10 cellular contexts compared by ENCODE assay signal in genomic region chr1:27887215-27888035, GRCh38. TPM values are rescaled to one million over a fixed set of nuclear protein-coding genes. Genes with fewer than 3 reads are reported as not detected.
DNase-seq lines count a peak whose midpoint lies in the region; ATAC-seq, FAIRE-seq and TF ChIP-seq lines count a peak whose summit lies in the region.
"Had no signal": no experiment of that assay in that cellular context is flagged by ENCODE, and none has a peak within 500 bp of the region (broad histone marks: within the 10 kb centered on the region; RNA-seq: fewer than 3 reads in every experiment).

No MANE protein-coding gene starts in this region.

- peaks cover 2% of the 10 kb centered on the region for H3K27me3 Mint-ChIP-seq in glutamatergic neuron (ENCODE audit: unreplicated experiment)

- CTCF ChIA-PET in PC-3 (lab: Charles Lee) = no interaction called here
- CTCF ChIA-PET in K562 (lab: Yijun Ruan, JAX; ENCODE audit: low intra/inter-chr PET ratio) = no interaction called here

- TF ChIP-seq RAD21 in K562 (CRISPR knock-in tag; conservative IDR thresholded peaks at IDR 0.05 in 1 of 2, IDR thresholded peaks at IDR 0.05 in 1 of 2) = no peak

- no peaks in the 10 kb centered on the region for H3K27me3 ChIP-seq in PC-3 (ENCODE audit: low read length)
- H3K27me3 ChIP-seq in K562 (ENCODE audit: control insufficient read depth in 2 of 2, insufficient read depth in 2 of 2, low read length in 2 of 2) = no peaks in the 10 kb centered on the region
- no peaks in the 10 kb centered on the region for H3K27me3 ChIP-seq in tibial artery
- H3K27me3 ChIP-seq: neural progenitor cell had no signal

- H3K9me3 Mint-ChIP-seq in glutamatergic neuron (ENCODE audit: unreplicated experiment) = no peaks in the 10 kb centered on the region
- H3K9me3 Mint-ChIP-seq: neural progenitor cell had no signal

- H3K27ac ChIP-seq in PC-3 (ENCODE audit: low read length) = no peak overlapping the region
- H3K27ac ChIP-seq in K562 (ENCODE audit: extremely low read depth, low read depth, low read length) = no peak overlapping the region
- H3K27ac ChIP-seq in tibial artery = no peak overlapping the region
- H3K27ac ChIP-seq: neural progenitor cell had no signal

- H3K4me1 ChIP-seq in PC-3 (ENCODE audit: insufficient read depth, low read length) (no peaks in the 10 kb centered on the region), K562 (replicated peaks in 1 of 2; ENCODE audit: control insufficient read depth in 2 of 2, insufficient read depth in 2 of 2, low read length in 2 of 2) (peaks cover 0 to 6% of the 10 kb centered on the region in 2 experiments; a peak in 2 of 5 replicates), tibial artery (no peaks in the 10 kb centered on the region)
- H3K4me1 ChIP-seq: neural progenitor cell had no signal

- H3F3A ChIP-seq in PC-3 (ENCODE audit: low read length, unreplicated experiment) = no peaks in the 10 kb centered on the region

- BruUV-seq in PC-3 (replicated peaks; lab: Mats Ljungman, UMichigan) = no TSS peak
- BruUV-seq in K562 (replicated peaks; lab: Mats Ljungman, UMichigan) = no TSS peak

- H3K36me3 Mint-ChIP-seq in glutamatergic neuron (ENCODE audit: unreplicated experiment) = no peaks in the 10 kb centered on the region

- H3K36me3 ChIP-seq in PC-3 (ENCODE audit: low read depth, low read length) (peaks cover 16% of the 10 kb centered on the region; the same call in 1 of the 2 replicates), K562 (ENCODE audit: control insufficient read depth, insufficient read depth, low read length) (peaks cover 75% of the 10 kb centered on the region), tibial artery (peaks cover 15 to 68% (median 20%) of the 10 kb centered on the region in 3 donors)
- H3K36me3 ChIP-seq: neural progenitor cell had no signal

- no peaks in the 10 kb centered on the region for H3K9me2 ChIP-seq in PC-3 (replicated peaks; ENCODE audit: low read length)

- no peak overlapping the region for H3K27ac Mint-ChIP-seq in glutamatergic neuron (ENCODE audit: unreplicated experiment)
- H3K27ac Mint-ChIP-seq: neural progenitor cell had no signal

- no peak overlapping the region for H3K9ac ChIP-seq in PC-3 (ENCODE audit: low read length)
- H3K9ac ChIP-seq in K562 (ENCODE audit: insufficient read depth in 1 of 2, low read depth in 2 of 2, low read length in 2 of 2) = no peak overlapping the region
- H3K9ac ChIP-seq: neural progenitor cell had no signal

- TF ChIP-seq CTCF in PC-3 (conservative IDR thresholded peaks at IDR 0.05; ENCODE audit: low read depth, low read length) (no peak), K562 (IDR thresholded peaks at IDR 0.05 in 2 of 3, conservative IDR thresholded peaks at IDR 0.05 in 1 of 3; ENCODE audit: insufficient read depth in 2 of 3, low read depth in 1 of 3, low read length in 3 of 3) (no peak), tibial artery (IDR thresholded peaks at IDR 0.05) (no peak), glutamatergic neuron (IDR thresholded peaks at IDR 0.05; ENCODE audit: partially characterized antibody, unreplicated experiment) (no peak)

- peaks cover 4% of the 10 kb centered on the region for H3K9me1 ChIP-seq in K562 (ENCODE audit: control insufficient read depth, insufficient read depth, low read length)

- H4K20me1 ChIP-seq in PC-3 (ENCODE audit: low read length) (no peaks in the 10 kb centered on the region), K562 (replicated peaks; ENCODE audit: control insufficient read depth, insufficient read depth, low read length) (no peaks in the 10 kb centered on the region)

- TF ChIP-seq POLR2A in K562 (conservative IDR thresholded peaks at IDR 0.05) = no peak; the same call in 1 of the 2 replicates

- TF ChIP-seq EP300 in K562 (IDR thresholded peaks at IDR 0.05; ENCODE audit: low read length) = no peak

- intact Hi-C loops in PC-3 (cut with micrococcal nuclease) = no loop called here
- intact Hi-C loops in K562 (cut with micrococcal nuclease) = no loop called here
- intact Hi-C loops in tibial artery (cut with DNase I; ENCODE audit: low total_unique reads) = no loop called here

- H3K4me2 ChIP-seq in PC-3 (ENCODE audit: low read length) (no peak overlapping the region), K562 (ENCODE audit: insufficient read depth, low read length) (no peak overlapping the region)
- H3K4me2 ChIP-seq: neural progenitor cell had no signal

- H2AFZ ChIP-seq in PC-3 (ENCODE audit: low read length) (no peak overlapping the region), K562 (ENCODE audit: low read depth, low read length) (no peak overlapping the region)
- H2AFZ ChIP-seq: neural progenitor cell had no signal

- POLR2A ChIA-PET in PC-3 (lab: Charles Lee; ENCODE audit: unreplicated experiment) = no interaction called here
- POLR2A ChIA-PET in K562 (lab: Yijun Ruan, JAX) = interaction anchor here (1.2 to 2.3 kb wide), 3 partner anchors 7 to 56 kb away, joined by 3 to 16 read pairs (median 4); no protein-coding TSS in a partner anchor

- ATAC-seq in PC-3 (peak; percentile 22; the same call in 1 of the 2 replicates), K562 (peak; percentile 12; the same call in 2 of the 3 replicates)

- H3K79me2 ChIP-seq in PC-3 (ENCODE audit: low read length) = no peaks in the 10 kb centered on the region
- H3K79me2 ChIP-seq in K562 (ENCODE audit: control insufficient read depth, insufficient read depth, low read length) = no peaks in the 10 kb centered on the region

- FAIRE-seq in K562 (lab: Jason Lieb, UNC) = no peak

- peak; percentile 32 for DNase-seq in activated CD4-positive, alpha-beta T cell treated with anti-CD3 and anti-CD28 coated beads for 48 hours
- DNase-seq in activated CD4-positive, alpha-beta T cell treated with anti-CD3 and anti-CD28 coated beads, Interleukin-2, amount 50 U/mL, for 4 hours = no peak
- no peak for DNase-seq in PC-3
- DNase-seq in K562 (ENCODE audit: extremely low read depth in 1 of 4, low spot score in 3 of 4) = no peak
- peak; percentile 50 for DNase-seq in stimulated activated CD8-positive, alpha-beta memory T cell treated with anti-CD3 and anti-CD28 coated beads, Interleukin-4, amount 100 ng/mL, for 48 hours
- DNase-seq in tibial artery = no peak
- DNase-seq in glutamatergic neuron = no peak
- DNase-seq in AG08396 (ENCODE audit: low spot score) = no peak

- no peaks in the 10 kb centered on the region for H3K4me1 Mint-ChIP-seq in glutamatergic neuron (ENCODE audit: low read depth, unreplicated experiment)
- H3K4me1 Mint-ChIP-seq: neural progenitor cell had no signal

- no peak overlapping the region for H3K4me3 ChIP-seq in PC-3 (ENCODE audit: low read length)
- H3K4me3 ChIP-seq in K562 = no peak overlapping the region
- no peak overlapping the region for H3K4me3 ChIP-seq in tibial artery
- H3K4me3 ChIP-seq: neural progenitor cell had no signal

- in situ Hi-C loops in K562 (cut with MboI) = no loop called here

- H3K9me3 ChIP-seq in PC-3 (ENCODE audit: low read length) (no peaks in the 10 kb centered on the region), K562 (replicated peaks; ENCODE audit: control insufficient read depth, insufficient read depth, low read depth, low read length) (no peaks in the 10 kb centered on the region), tibial artery (no peaks in the 10 kb centered on the region)

- no peak overlapping the region for H3K4me3 Mint-ChIP-seq in glutamatergic neuron (ENCODE audit: unreplicated experiment)
- H3K4me3 Mint-ChIP-seq: neural progenitor cell had no signal

- WGBS in K562 (ENCODE audit: insufficient coverage, low coverage, missing lambda C conversion rate) = 73% methylated on average over 8 of the region's 8 CpGs

RNA-seq across cellular contexts. Expression of gene THEMIS2, which starts 15.1 kb away (rescaled TPM):
- 5.0 and 5.7 TPM in 2 replicates for total RNA-seq in PC-3 (2014; rRNA removed)
- 11.1 and 36.1 TPM in 2 replicates for total RNA-seq in K562 (2011; cell fraction: chromatin; rRNA removed; ENCODE audit: low replicate concordance)
- 23.2 and 25.5 TPM in 2 replicates for total RNA-seq in K562 (2011; cell fraction: nucleolus; rRNA removed)
- 18.8 and 19.5 TPM in 2 replicates for total RNA-seq in K562 (2011; cell fraction: nucleoplasm; rRNA removed)
- 10.8 and 12.6 TPM in 2 replicates for total RNA-seq in K562 (2014; rRNA removed)
- 4.2 and 6.8 TPM in 2 replicates for total RNA-seq in K562 (2014; rRNA removed; fragmentation: Illumina TruSeq; extraction: Trizol)
- total RNA-seq in K562 (2015; rRNA removed; fragmentation: Illumina TruSeq; extraction: Trizol) = 4.6 and 4.9 TPM in 2 replicates
- total RNA-seq in K562 (2021) = 12.7 TPM in 2 replicates
- 8.5 and 16.9 TPM in 2 replicates for polyA plus RNA-seq in K562 (2011; rRNA removed)
- polyA plus RNA-seq in K562 (2011; cell fraction: cytosol; rRNA removed) = 15.5 and 15.9 TPM in 2 replicates
- 23.2 and 24.7 TPM in 2 replicates for polyA plus RNA-seq in K562 (2011; cell fraction: nucleus; rRNA removed)
- polyA plus RNA-seq in K562 (2012) = 8.4 and 16.6 TPM in 2 replicates
- polyA plus RNA-seq in K562 (2014; fragmentation: Illumina TruSeq; extraction: Trizol) = 8.0 and 9.5 TPM in 2 replicates
- 1 to 10 TPM; 2.3 to 3.4 TPM for polyA plus RNA-seq in K562 (2014; fragmentation: Nextera tagmentation; extraction: Ambion mirVana)
- 11.7 and 12.8 TPM in 2 replicates for polyA plus RNA-seq in K562 (2014; rRNA removed)
- polyA minus RNA-seq in K562 (2011; rRNA and poly(A)+ RNA removed) = 7.9 and 9.4 TPM in 2 replicates
- 7.0 and 10.6 TPM in 2 replicates for polyA minus RNA-seq in K562 (2011; cell fraction: cytosol; rRNA and poly(A)+ RNA removed)
- polyA minus RNA-seq in K562 (2011; cell fraction: nucleus; rRNA and poly(A)+ RNA removed) = 8.6 and 11.6 TPM in 2 replicates
- total RNA-seq in glutamatergic neuron (ENCODE audit: unreplicated experiment) = 4.6 TPM

RNA-seq across cellular contexts. Expression of gene RPA2, which starts 26.9 kb away (rescaled TPM):
- total RNA-seq in PC-3 (2014; rRNA removed) (139 and 171 TPM in 2 replicates), K562 (2014; rRNA removed) (177 and 243 TPM in 2 replicates), K562 (2014; rRNA removed; fragmentation: Illumina TruSeq; extraction: Trizol) (150 and 169 TPM in 2 replicates), K562 (2015; rRNA removed; fragmentation: Illumina TruSeq; extraction: Trizol) (136 and 144 TPM in 2 replicates), K562 (2021) (119 and 121 TPM in 2 replicates), glutamatergic neuron (ENCODE audit: unreplicated experiment) (22.6 TPM)
- total RNA-seq in K562 (2011; cell fraction: chromatin; rRNA removed; ENCODE audit: low replicate concordance) = 37.6 and 39.9 TPM in 2 replicates
- total RNA-seq in K562 (2011; cell fraction: nucleolus; rRNA removed) = 42.4 and 43.4 TPM in 2 replicates
- total RNA-seq in K562 (2011; cell fraction: nucleoplasm; rRNA removed) = 47.2 and 54.0 TPM in 2 replicates
- polyA plus RNA-seq in K562 (2011; rRNA removed) (177 and 222 TPM in 2 replicates), K562 (2014; fragmentation: Illumina TruSeq; extraction: Trizol) (198 and 207 TPM in 2 replicates), K562 (2014; fragmentation: Nextera tagmentation; extraction: Ambion mirVana) (100 to 1,000 TPM; 260 to 516 TPM), K562 (2014; rRNA removed) (265 and 295 TPM in 2 replicates)
- polyA plus RNA-seq in K562 (2011; cell fraction: cytosol; rRNA removed) = 110 and 113 TPM in 2 replicates
- polyA plus RNA-seq in K562 (2011; cell fraction: nucleus; rRNA removed) = 85.8 and 86.7 TPM in 2 replicates
- 103 and 129 TPM in 2 replicates for polyA plus RNA-seq in K562 (2012)
- polyA minus RNA-seq in K562 (2011; rRNA and poly(A)+ RNA removed) = 69.4 and 70.6 TPM in 2 replicates
- 40.0 and 42.4 TPM in 2 replicates for polyA minus RNA-seq in K562 (2011; cell fraction: cytosol; rRNA and poly(A)+ RNA removed)
- polyA minus RNA-seq in K562 (2011; cell fraction: nucleus; rRNA and poly(A)+ RNA removed) = 18.3 and 27.1 TPM in 2 replicates

RNA-seq across cellular contexts. Expression of gene SMPDL3B, which starts 47.4 kb away (rescaled TPM):
- total RNA-seq in PC-3 (2014; rRNA removed) = 19.6 and 25.7 TPM in 2 replicates
- total RNA-seq in K562 (2011; cell fraction: chromatin; rRNA removed; ENCODE audit: low replicate concordance) = 1.3 and 1.6 TPM in 2 replicates
- total RNA-seq in K562 (2011; cell fraction: nucleolus; rRNA removed) = 1.4 and 2.0 TPM in 2 replicates
- total RNA-seq in K562 (2011; cell fraction: nucleoplasm; rRNA removed) = 1.1 and 1.6 TPM in 2 replicates
- total RNA-seq in K562 (2014; rRNA removed) = 0.73 and 0.98 TPM in 2 replicates
- total RNA-seq in K562 (2014; rRNA removed; fragmentation: Illumina TruSeq; extraction: Trizol) = 0.36 and 0.38 TPM in 2 replicates
- total RNA-seq in K562 (2015; rRNA removed; fragmentation: Illumina TruSeq; extraction: Trizol) = 0.07 and 0.11 TPM in 2 replicates
- 0.74 and 0.98 TPM in 2 replicates for total RNA-seq in K562 (2021)
- polyA plus RNA-seq in K562 (2011; rRNA removed) = 0.68 and 1.1 TPM in 2 replicates
- 1.1 and 2.3 TPM in 2 replicates for polyA plus RNA-seq in K562 (2011; cell fraction: cytosol; rRNA removed)
- polyA plus RNA-seq in K562 (2011; cell fraction: nucleus; rRNA removed) = 0.70 and 1.6 TPM in 2 replicates
- 0.30 and 1.1 TPM in 2 replicates for polyA plus RNA-seq in K562 (2012)
- polyA plus RNA-seq in K562 (2014; fragmentation: Illumina TruSeq; extraction: Trizol) = 0.71 and 0.97 TPM in 2 replicates
- under 1 TPM; 0.10 to 0.41 TPM for polyA plus RNA-seq in K562 (2014; fragmentation: Nextera tagmentation; extraction: Ambion mirVana)
- 1.1 and 1.2 TPM in 2 replicates for polyA plus RNA-seq in K562 (2014; rRNA removed)
- polyA minus RNA-seq in K562 (2011; rRNA and poly(A)+ RNA removed) = 0.53 and 0.54 TPM in 2 replicates
- polyA minus RNA-seq in K562 (2011; cell fraction: cytosol; rRNA and poly(A)+ RNA removed) = 0.48 TPM in 1 of 2 replicates, not detected in the other
- polyA minus RNA-seq in K562 (2011; cell fraction: nucleus; rRNA and poly(A)+ RNA removed) = 0.27 and 0.56 TPM in 2 replicates
- not detected for total RNA-seq in glutamatergic neuron (ENCODE audit: unreplicated experiment)
- total RNA-seq: fibroblast of villous mesenchyme had no signal

RNA-seq across cellular contexts. Expression of gene PPP1R8, which starts 56.8 kb away (rescaled TPM):
- total RNA-seq in PC-3 (2014; rRNA removed) (65.7 and 85.0 TPM in 2 replicates), K562 (2014; rRNA removed) (70.7 and 79.1 TPM in 2 replicates), K562 (2014; rRNA removed; fragmentation: Illumina TruSeq; extraction: Trizol) (74.6 and 79.6 TPM in 2 replicates), K562 (2015; rRNA removed; fragmentation: Illumina TruSeq; extraction: Trizol) (80.1 and 87.9 TPM in 2 replicates), K562 (2021) (66.7 and 75.3 TPM in 2 replicates), glutamatergic neuron (ENCODE audit: unreplicated experiment) (60.2 TPM)
- 20.9 and 25.0 TPM in 2 replicates for total RNA-seq in K562 (2011; cell fraction: chromatin; rRNA removed; ENCODE audit: low replicate concordance)
- 24.2 and 25.8 TPM in 2 replicates for total RNA-seq in K562 (2011; cell fraction: nucleolus; rRNA removed)
- total RNA-seq in K562 (2011; cell fraction: nucleoplasm; rRNA removed) = 22.5 and 26.0 TPM in 2 replicates
- polyA plus RNA-seq in K562 (2011; rRNA removed) (89.6 and 101 TPM in 2 replicates), K562 (2014; fragmentation: Illumina TruSeq; extraction: Trizol) (107 and 132 TPM in 2 replicates), K562 (2014; fragmentation: Nextera tagmentation; extraction: Ambion mirVana) (10 to 100 TPM; 16.2 to 20.2 TPM), K562 (2014; rRNA removed) (83.0 and 89.5 TPM in 2 replicates)
- polyA plus RNA-seq in K562 (2011; cell fraction: cytosol; rRNA removed) = 74.3 and 80.9 TPM in 2 replicates
- polyA plus RNA-seq in K562 (2011; cell fraction: nucleus; rRNA removed) = 37.2 and 44.2 TPM in 2 replicates
- polyA plus RNA-seq in K562 (2012) = 53.6 and 64.5 TPM in 2 replicates
- 120 and 129 TPM in 2 replicates for polyA minus RNA-seq in K562 (2011; rRNA and poly(A)+ RNA removed)
- polyA minus RNA-seq in K562 (2011; cell fraction: cytosol; rRNA and poly(A)+ RNA removed) = 48.7 and 53.1 TPM in 2 replicates
- 12.4 and 24.0 TPM in 2 replicates for polyA minus RNA-seq in K562 (2011; cell fraction: nucleus; rRNA and poly(A)+ RNA removed)

Comparison
In these comparisons a context has a peak if more than half of its experiments do, and no peak if none do; other contexts are left out.
1. DNase-seq: peak in activated CD4-positive, alpha-beta T cell treated with anti-CD3 and anti-CD28 coated beads for 48 hours (single experiment) and stimulated activated CD8-positive, alpha-beta memory T cell treated with anti-CD3 and anti-CD28 coated beads, Interleukin-4, amount 100 ng/mL, for 48 hours (single experiment); none in activated CD4-positive, alpha-beta T cell treated with anti-CD3 and anti-CD28 coated beads, Interleukin-2, amount 50 U/mL, for 4 hours (0 of 2), PC-3 (single experiment), K562 (0 of 4), tibial artery (0 of 2), glutamatergic neuron (single experiment) and AG08396 (single experiment).